In the genomic region with DNA sequence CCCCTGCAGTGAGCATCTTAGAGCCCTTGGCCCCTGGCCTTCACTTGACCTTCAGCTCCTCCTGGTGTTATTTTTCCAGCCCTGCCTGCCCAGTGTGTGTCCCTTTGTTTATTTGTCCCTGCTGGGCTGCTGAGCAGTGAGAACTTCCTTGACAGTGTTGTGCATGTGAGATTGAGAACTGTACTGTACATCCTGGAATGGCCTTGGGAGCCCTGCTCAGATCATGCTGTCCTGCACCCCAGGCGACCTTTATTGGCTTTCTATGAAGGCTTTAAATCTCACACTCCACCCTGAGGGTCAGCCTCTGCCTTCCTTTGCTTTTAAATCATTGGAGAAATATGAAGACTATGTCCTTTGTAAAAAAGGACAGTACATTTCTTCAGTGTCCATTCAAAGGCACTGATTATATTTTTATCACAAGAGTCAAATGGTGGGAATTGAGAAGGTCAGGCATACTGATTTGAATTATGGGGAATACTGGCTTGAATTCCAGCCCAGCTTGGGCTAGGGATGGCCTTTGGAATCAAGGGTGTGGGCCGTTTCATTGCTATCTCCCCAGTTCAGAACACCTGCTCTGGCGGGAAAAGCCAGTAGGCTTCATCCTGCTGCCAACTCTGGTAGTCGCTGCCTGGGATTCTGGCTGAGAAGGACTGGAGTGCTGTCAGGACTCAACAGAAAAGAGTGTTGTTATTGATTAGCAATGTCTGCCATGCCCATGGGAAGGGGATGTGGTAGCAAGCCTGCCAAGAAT, we compare ENCODE assay signal across 21 cellular contexts.
DNase-seq lines count a peak whose midpoint lies in the region; TF ChIP-seq lines count a peak whose summit lies in the region.
"Had no signal": no experiment of that assay in that cellular context is flagged by ENCODE, and none has a peak within 500 bp of the region (broad histone marks: within the 10 kb centered on the region; RNA-seq: fewer than 3 reads in every experiment).

No MANE protein-coding gene starts in this region.

- no peak overlapping the region for H3K56ac ChIP-seq in mesendoderm (ENCODE audit: low read length)

- H2BK120ac ChIP-seq in mesendoderm (ENCODE audit: low read depth, low read length), result no peak overlapping the region

- H2AK5ac ChIP-seq in mesendoderm (ENCODE audit: low read length), result no peak overlapping the region

- H3K23ac ChIP-seq in mesendoderm (ENCODE audit: low read length), result no peak overlapping the region

- no peak overlapping the region for H2BK15ac ChIP-seq in mesendoderm (replicated peaks; ENCODE audit: low read depth)

- intact Hi-C loops in testis (cut with DNase I; ENCODE audit: low total_unique reads), result no loop called here

- no peak overlapping the region for H3K9ac ChIP-seq in mesendoderm (ENCODE audit: low read length)

- no peak overlapping the region for H3K4ac ChIP-seq in mesendoderm (ENCODE audit: low read depth, low read length)

- H3K27me3 Mint-ChIP-seq in activated T-cell treated with anti-CD3 and anti-CD28 coated beads, Interleukin-2, amount 50 U/mL, for 24 hours, result no peaks in the 10 kb centered on the region
- H3K27me3 Mint-ChIP-seq: activated CD8-positive, alpha-beta memory T cell treated with anti-CD3 and anti-CD28 coated beads, Interleukin-2, amount 10 ng/mL, durations not matched to agents 7 days and 5 days; activated naive CD4-positive, alpha-beta T cell treated with anti-CD3 and anti-CD28 coated beads, Interleukin-2, amount 50 U/mL, for 24 hours had no signal

- H3K36me3 ChIP-seq in testis (ENCODE audit: low read depth, missing control alignments) (no peaks in the 10 kb centered on the region), mesendoderm (ENCODE audit: control insufficient read depth, insufficient read depth, low read length) (no peaks in the 10 kb centered on the region)
- H3K36me3 ChIP-seq: cardiac muscle cell, WERI-Rb-1 had no signal

- TF ChIP-seq POLR2A in testis (IDR thresholded peaks at IDR 0.05), result no peak

- peaks cover 11% of the 10 kb centered on the region for H3K4me1 ChIP-seq in testis
- no peaks in the 10 kb centered on the region for H3K4me1 ChIP-seq in mesendoderm (ENCODE audit: control insufficient read depth, low read depth, low read length)
- H3K4me1 ChIP-seq: upper lobe of left lung had no signal

- no peaks in the 10 kb centered on the region for H3K9me3 ChIP-seq in testis
- H3K9me3 ChIP-seq: upper lobe of left lung had no signal

- H3K27ac Mint-ChIP-seq in activated T-cell treated with anti-CD3 and anti-CD28 coated beads, Interleukin-2, amount 50 U/mL, for 24 hours, result peak overlapping the region; percentile 19
- H3K27ac Mint-ChIP-seq: activated CD8-positive, alpha-beta memory T cell treated with anti-CD3 and anti-CD28 coated beads, Interleukin-2, amount 10 ng/mL, durations not matched to agents 7 days and 5 days; activated T-helper 1 cell treated with anti-CD3 and anti-CD28 coated beads, Interleukin-12 subunit alpha, Interleukin-12 subunit beta, Interleukin-2, Interleukin-4 antibody, amounts not matched to agents 30 ng/mL and 10 ng/mL and 1 ng/mL, durations not matched to agents 14 hours and 24 hours and 36 hours; CD8-positive, alpha-beta T cell; natural killer cell; T-helper 2 cell treated with Interferon-gamma antibody and Interleukin-4, amounts not matched to agents 5 μg/mL and 100 μg/mL, for 36 hours had no signal

- no peak overlapping the region for H3K4me2 ChIP-seq in mesendoderm (ENCODE audit: low read length)

- peaks cover 7% of the 10 kb centered on the region for H3K4me1 Mint-ChIP-seq in activated T-cell treated with anti-CD3 and anti-CD28 coated beads, Interleukin-2, amount 50 U/mL, for 24 hours (ENCODE audit: low read depth)
- H3K4me1 Mint-ChIP-seq: activated CD8-positive, alpha-beta memory T cell treated with anti-CD3 and anti-CD28 coated beads, Interleukin-2, amount 10 ng/mL, durations not matched to agents 7 days and 5 days had no signal

- H3K27ac ChIP-seq in testis (no peak overlapping the region), mesendoderm (ENCODE audit: low read depth, low read length) (no peak overlapping the region)
- H3K27ac ChIP-seq: cardiac muscle cell, HL-60, upper lobe of left lung, WERI-Rb-1 had no signal

- H4K5ac ChIP-seq in mesendoderm (ENCODE audit: low read length), result no peak overlapping the region

- no peak for DNase-seq in activated T-cell treated with anti-CD3 and anti-CD28 coated beads, Interleukin-2, amount 50 U/mL, for 24 hours
- no peak for DNase-seq in activated T-cell treated with anti-CD3 and anti-CD28 coated beads for 4 hours
- peak; percentile 78 for DNase-seq in foreskin melanocyte
- peak; percentile 36 for DNase-seq in myocyte (ENCODE audit: low read depth)
- peak; percentile 50 for DNase-seq in testis
- DNase-seq in mesendoderm, result no peak
- DNase-seq in DMS 273 treated with DMSO at 0.1 percent for 48 hours (lab: John Stamatoyannopoulos, UW), result no peak
- DNase-seq in cerebellum (ENCODE audit: low spot score), result no peak
- DNase-seq: activated CD4-positive, alpha-beta T cell treated with anti-CD3 and anti-CD28 coated beads, Interleukin-2, amount 50 U/mL, for 1 hour; activated CD8-positive, alpha-beta memory T cell treated with anti-CD3 and anti-CD28 coated beads, Interleukin-2, amount 10 ng/mL, durations not matched to agents 7 days and 5 days; CD8-positive, alpha-beta T cell; mesenchymal stem cell; natural killer cell; NCI-H524 treated with DMSO at 0.1 percent for 48 hours; upper lobe of left lung; WERI-Rb-1 had no signal

- H4K8ac ChIP-seq in mesendoderm (ENCODE audit: low read depth, low read length), result no peak overlapping the region

- H3K9me3 Mint-ChIP-seq in activated T-cell treated with anti-CD3 and anti-CD28 coated beads, Interleukin-2, amount 50 U/mL, for 24 hours, result no peaks in the 10 kb centered on the region
- H3K9me3 Mint-ChIP-seq: activated naive CD4-positive, alpha-beta T cell treated with anti-CD3 and anti-CD28 coated beads, Interleukin-2, amount 50 U/mL, for 24 hours; activated T-helper 1 cell treated with anti-CD3 and anti-CD28 coated beads, Interleukin-12 subunit alpha, Interleukin-12 subunit beta, Interleukin-2, Interleukin-4 antibody, amounts not matched to agents 30 ng/mL and 10 ng/mL and 1 ng/mL, durations not matched to agents 14 hours and 24 hours and 36 hours; CD8-positive, alpha-beta T cell; natural killer cell; T-helper 2 cell treated with Interferon-gamma antibody and Interleukin-4, amounts not matched to agents 5 μg/mL and 100 μg/mL, for 36 hours had no signal

- no peaks in the 10 kb centered on the region for H3K79me1 ChIP-seq in mesendoderm (ENCODE audit: low read length)

- H3K18ac ChIP-seq in mesendoderm (ENCODE audit: low read length), result no peak overlapping the region

- no peaks in the 10 kb centered on the region for H3K79me2 ChIP-seq in mesendoderm (ENCODE audit: control insufficient read depth, insufficient read depth, low read length)

- WGBS in testis, 2 donors, result 30 to 37% methylated on average over 4 of the region's 4 CpGs
- WGBS in mesendoderm (ENCODE audit: extremely low coverage, insufficient coverage, low lambda C conversion rate), result no CpG with 5 or more reads among the region's 4 CpGs

- no peak overlapping the region for H3K4me3 Mint-ChIP-seq in activated T-cell treated with anti-CD3 and anti-CD28 coated beads, Interleukin-2, amount 50 U/mL, for 24 hours
- H3K4me3 Mint-ChIP-seq: activated CD8-positive, alpha-beta memory T cell treated with anti-CD3 and anti-CD28 coated beads, Interleukin-2, amount 10 ng/mL, durations not matched to agents 7 days and 5 days; activated naive CD4-positive, alpha-beta T cell treated with anti-CD3 and anti-CD28 coated beads, Interleukin-2, amount 50 U/mL, for 24 hours; activated T-helper 1 cell treated with anti-CD3 and anti-CD28 coated beads, Interleukin-12 subunit alpha, Interleukin-12 subunit beta, Interleukin-2, Interleukin-4 antibody, amounts not matched to agents 30 ng/mL and 10 ng/mL and 1 ng/mL, durations not matched to agents 14 hours and 24 hours and 36 hours; CD8-positive, alpha-beta T cell; natural killer cell; T-helper 2 cell treated with Interferon-gamma antibody and Interleukin-4, amounts not matched to agents 5 μg/mL and 100 μg/mL, for 36 hours had no signal

- no peak overlapping the region for H2BK5ac ChIP-seq in mesendoderm (ENCODE audit: low read length)

- peaks cover 60% of the 10 kb centered on the region for H3K36me3 Mint-ChIP-seq in activated T-cell treated with anti-CD3 and anti-CD28 coated beads, Interleukin-2, amount 50 U/mL, for 24 hours (ENCODE audit: low read depth)
- H3K36me3 Mint-ChIP-seq: natural killer cell had no signal

- TF ChIP-seq CTCF in testis (IDR thresholded peaks at IDR 0.05), result no peak

- H3K4me3 ChIP-seq in testis (no peak overlapping the region), mesendoderm (ENCODE audit: low read length) (no peak overlapping the region)
- H3K4me3 ChIP-seq: cardiac muscle cell, upper lobe of left lung had no signal

- H3K27me3 ChIP-seq in testis, result no peaks in the 10 kb centered on the region
- H3K27me3 ChIP-seq in mesendoderm (ENCODE audit: insufficient read depth, low read length, poor library complexity), result no peaks in the 10 kb centered on the region
- H3K27me3 ChIP-seq: cardiac muscle cell, upper lobe of left lung had no signal

Comparison
In these comparisons a context has a peak if more than half of its experiments do, and no peak if none do; other contexts are left out.
1. DNase-seq: peak in foreskin melanocyte (single experiment), myocyte (single experiment) and testis (single experiment); none in activated T-cell treated with anti-CD3 and anti-CD28 coated beads, Interleukin-2, amount 50 U/mL, for 24 hours (single experiment), activated T-cell treated with anti-CD3 and anti-CD28 coated beads for 4 hours (single experiment), mesendoderm (single experiment), DMS 273 treated with DMSO at 0.1 percent for 48 hours (single experiment) and cerebellum (single experiment).